8 cellular contexts compared by ENCODE assay signal in the genomic region with DNA sequence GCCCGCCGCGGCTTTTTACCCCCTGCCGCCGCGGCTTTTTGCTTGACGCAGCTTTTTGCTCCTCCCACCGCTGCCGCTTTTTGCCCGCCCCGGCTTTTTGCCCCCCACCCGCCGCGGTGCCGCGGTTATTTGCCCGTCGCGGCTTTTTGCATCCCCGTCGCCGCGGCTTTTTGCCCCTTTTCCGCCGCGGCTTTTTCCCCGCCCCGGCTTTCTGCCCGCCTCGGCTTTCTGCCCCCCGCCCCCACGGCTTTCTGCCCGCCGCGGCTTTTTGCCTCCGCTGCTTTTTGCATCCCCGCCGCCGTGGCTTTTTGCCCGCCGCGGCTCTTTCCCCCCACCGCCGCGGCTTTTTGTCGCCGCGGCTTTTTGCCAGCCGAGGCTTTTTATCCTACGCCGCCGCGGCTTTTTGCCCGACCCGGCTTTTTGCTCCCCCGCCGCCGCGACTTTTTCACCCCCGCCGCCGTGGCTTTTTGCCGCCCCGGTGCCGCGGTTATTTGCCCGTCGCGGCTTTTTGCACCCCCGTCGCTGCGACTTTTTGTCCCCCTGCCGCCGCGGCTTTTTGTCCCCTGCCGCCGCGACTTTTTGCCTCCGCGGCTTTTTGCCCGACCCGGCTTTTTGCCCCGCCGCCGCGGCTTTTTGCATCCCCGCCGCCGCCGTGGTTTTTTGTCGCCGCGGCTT.
DNase-seq lines count a peak whose midpoint lies in the region; ATAC-seq and TF ChIP-seq lines count a peak whose summit lies in the region.
"Not testable (repeated sequence)": the region's sequence is repeated elsewhere in the genome, so short reads cannot be mapped to it uniquely, and the experiment has no call there.

No MANE protein-coding gene starts in this region.

- CTCF ChIA-PET in BJ (lab: Yijun Ruan, JAX), result not testable (repeated sequence)

- H3K9me3 ChIP-seq in adrenal gland (replicated peaks in 1 of 3); esophagus squamous epithelium; suprapubic skin: not testable (repeated sequence)

- ATAC-seq in left lobe of liver, result not testable (repeated sequence)

- not testable (repeated sequence) for DNase-seq in BJ (ENCODE audit: low read depth); esophagus squamous epithelium (lab: John Stamatoyannopoulos, UW)
- peak; percentile 16 for DNase-seq in activated CD4-positive, alpha-beta T cell treated with anti-CD3 and anti-CD28 coated beads for 48 hours
- DNase-seq in adrenal gland, result peak in 6 of 7 donors; percentile 1 to 32 (median 22)
- peak; percentile 34 for DNase-seq in left lobe of liver (ENCODE audit: low spot score)
- peak; percentile 85 for DNase-seq in posterior vena cava (ENCODE audit: low spot score)
- DNase-seq in suprapubic skin (ENCODE audit: low spot score in 2 of 2), result peak; percentile 20 to 43

- 1 to 6% (median 2%) methylated on average over 23 to 90 of the region's 93 CpGs for WGBS in adrenal gland, 4 donors
- WGBS in esophagus squamous epithelium, 2 donors, result 1% methylated on average over 17 to 48 of the region's 93 CpGs
- under 1% methylated on average over 77 of the region's 93 CpGs for WGBS in suprapubic skin

- not testable (repeated sequence) for H3K36me3 ChIP-seq in BJ (ENCODE audit: control insufficient read depth, insufficient read depth, low read length); KMS-11 (ENCODE audit: insufficient read depth); adrenal gland (replicated peaks in 1 of 2); esophagus squamous epithelium; suprapubic skin

- not testable (repeated sequence) for H3K4me2 ChIP-seq in KMS-11

- TF ChIP-seq CTCF in BJ (IDR thresholded peaks at IDR 0.05; ENCODE audit: insufficient read depth, low read depth, low read length); KMS-11 (conservative IDR thresholded peaks at IDR 0.05; ENCODE audit: low read depth, low read length); adrenal gland (IDR thresholded peaks at IDR 0.05); esophagus squamous epithelium (IDR thresholded peaks at IDR 0.05); suprapubic skin (IDR thresholded peaks at IDR 0.05): not testable (repeated sequence)

- not testable (repeated sequence) for H3K27me3 ChIP-seq in BJ (ENCODE audit: control insufficient read depth, insufficient read depth, low read length); KMS-11 (ENCODE audit: insufficient read depth, low read depth); adrenal gland
- H3K27me3 ChIP-seq in esophagus squamous epithelium, result peaks cover 0 to 14% (median 0%) of the 10 kb centered on the region in 4 donors
- H3K27me3 ChIP-seq in suprapubic skin, result peaks cover 11% of the 10 kb centered on the region

- POLR2A ChIA-PET in BJ (lab: Charles Lee), result not testable (repeated sequence)

- not testable (repeated sequence) for H4K20me1 ChIP-seq in KMS-11 (ENCODE audit: insufficient read depth)

- H3K4me3 ChIP-seq in BJ (ENCODE audit: low read depth, low read length) (peak overlapping the region; percentile 42), adrenal gland (peak overlapping the region in 3 of 4 donors; percentile 11 to 71 (median 28)), esophagus squamous epithelium (peak overlapping the region; percentile 4 to 64 (median 57)), suprapubic skin (peak overlapping the region; percentile 61)
- not testable (repeated sequence) for H3K4me3 ChIP-seq in KMS-11 (IDR thresholded peaks at IDR 0.05; ENCODE audit: insufficient read depth, low read depth, low read length)

- H3K27ac ChIP-seq in KMS-11, adrenal gland, esophagus squamous epithelium, suprapubic skin: not testable (repeated sequence)

- not testable (repeated sequence) for H3K4me1 ChIP-seq in KMS-11 (ENCODE audit: low read depth, poor library complexity, severe bottlenecking); adrenal gland (replicated peaks in 1 of 2); suprapubic skin
- peaks cover 0 to 12% (median 0%) of the 10 kb centered on the region in 3 donors for H3K4me1 ChIP-seq in esophagus squamous epithelium

- TF ChIP-seq POLR2A in adrenal gland (IDR thresholded peaks at IDR 0.05); esophagus squamous epithelium (IDR thresholded peaks at IDR 0.05); suprapubic skin (IDR thresholded peaks at IDR 0.05): not testable (repeated sequence)

- peak overlapping the region; percentile 30; the same call in 1 of the 2 replicates for H2AFZ ChIP-seq in KMS-11 (ENCODE audit: low read depth)

- TF ChIP-seq EP300 in suprapubic skin (IDR thresholded peaks at IDR 0.05), result not testable (repeated sequence)

- H3K9ac ChIP-seq in KMS-11, result not testable (repeated sequence)

- H3K79me2 ChIP-seq in KMS-11 (ENCODE audit: insufficient read depth, low read depth), result not testable (repeated sequence)

- intact Hi-C loops in adrenal gland (cut with DNase I); esophagus squamous epithelium (cut with DNase I); posterior vena cava (cut with DNase I): not testable (repeated sequence)
